ENCODE assay signal across 24 cellular contexts in the genomic region with DNA sequence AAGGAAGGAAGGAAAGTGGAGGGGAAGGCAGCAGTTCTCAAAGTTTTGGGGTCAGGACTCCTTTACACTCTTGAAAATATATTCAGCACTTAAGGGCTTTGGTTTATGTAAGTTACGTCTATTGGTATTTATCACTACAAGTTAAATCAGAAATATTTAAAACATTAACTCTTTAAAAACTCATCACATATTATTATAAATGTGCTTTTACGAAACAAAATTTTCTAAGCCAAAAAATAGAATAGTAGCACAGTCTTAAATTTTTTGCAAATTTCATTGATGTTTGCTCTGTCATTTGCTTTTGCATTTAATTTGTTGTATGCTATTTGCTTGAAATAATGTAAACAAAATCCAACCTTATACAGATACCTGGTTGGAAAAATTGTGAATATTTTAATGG.
"Had no signal": no experiment of that assay in that cellular context is flagged by ENCODE, and none has a peak within 500 bp of the region (broad histone marks: within the 10 kb centered on the region; RNA-seq: fewer than 3 reads in every experiment).

No MANE protein-coding gene starts in this region.

- FAIRE-seq: HTR-8/SVneo, RCC 7860 had no signal

- H3K27me3 Mint-ChIP-seq: IgD-negative memory B cell had no signal

- H3K4me2 ChIP-seq: SK-N-SH had no signal

- H3K27ac ChIP-seq: HL-60 had no signal

- DNase-seq: KBM-7, MG63, NCI-H1092, NCI-H1105 treated with DMSO at 0.1 percent for 48 hours, NCI-H1417 treated with DMSO at 0.1 percent for 48 hours, NCI-H146, NCI-H187, NCI-H2029, NCI-H2081 treated with DMSO at 0.1 percent for 48 hours, NCI-H2171, NCI-H226, NCI-H446, NCI-H510A, NCI-H524 treated with DMSO at 0.1 percent for 48 hours, NCI-H69, NCI-H774, Right ventricle myocardium superior, RPMI8226, SK-N-SH, SW 1271 had no signal

- H3K9me2 ChIP-seq: SK-N-SH had no signal

- H3K9me3 ChIP-seq: MG63, SK-N-SH had no signal

- H3K4me3 ChIP-seq: MG63 had no signal

- H3K9ac ChIP-seq: SK-N-SH had no signal

- H3K9me3 Mint-ChIP-seq: IgD-negative memory B cell had no signal

- H3K27me3 ChIP-seq: MG63 had no signal
